In genomic region chrX:67114635-67115034, GRCh38 we compare ENCODE assay signal across 35 cellular contexts.
"Had no signal": no experiment of that assay in that cellular context is flagged by ENCODE, and none has a peak within 500 bp of the region (broad histone marks: within the 10 kb centered on the region; RNA-seq: fewer than 3 reads in every experiment).

No MANE protein-coding gene starts in this region.

- H3K9me3 ChIP-seq: MG63 had no signal

- H3K36me3 ChIP-seq: MG63 had no signal

- DNase-seq: Karpas-422, Kasumi-1, MG63, MM.1S, MV-4-11, NCI-H1048, NCI-H1092, NCI-H1092 treated with DMSO at 0.1 percent for 48 hours, NCI-H1105, NCI-H1105 treated with DMSO at 0.1 percent for 48 hours, NCI-H1417, NCI-H1417 treated with DMSO at 0.1 percent for 48 hours, NCI-H1436, NCI-H1436 treated with DMSO at 0.1 percent for 48 hours, NCI-H146, NCI-H1694, NCI-H1694 treated with DMSO at 0.1 percent for 48 hours, NCI-H187, NCI-H187 treated with DMSO at 0.1 percent for 48 hours, NCI-H1930, NCI-H2029, NCI-H2029 treated with DMSO at 0.1 percent for 48 hours, NCI-H2081, NCI-H2081 treated with DMSO at 0.1 percent for 48 hours, NCI-H2107, NCI-H2171, NCI-H2171 treated with DMSO at 0.1 percent for 48 hours, NCI-H2227 treated with DMSO at 0.1 percent for 48 hours, NCI-H226, NCI-H345, NCI-H446, NCI-H446 treated with DMSO at 0.1 percent for 48 hours, NCI-H510A, NCI-H510A treated with DMSO at 0.1 percent for 48 hours, NCI-H524 had no signal

- H3K4me3 ChIP-seq: MG63 had no signal
